Comparison of ENCODE assay signal across 16 cellular contexts in genomic region chr1:14999441-14999840, GRCh38.
DNase-seq lines count a peak whose midpoint lies in the region; ATAC-seq and TF ChIP-seq lines count a peak whose summit lies in the region.
"Had no signal": no experiment of that assay in that cellular context is flagged by ENCODE, and none has a peak within 500 bp of the region (broad histone marks: within the 10 kb centered on the region; RNA-seq: fewer than 3 reads in every experiment).

No MANE protein-coding gene starts in this region.

- TF ChIP-seq CTCF in IMR-90 (conservative IDR thresholded peaks at IDR 0.05; ENCODE audit: low read depth, low read length) (no peak), progenitor cell of endocrine pancreas (IDR thresholded peaks at IDR 0.05; ENCODE audit: unreplicated experiment) (no peak)

- no peaks in the 10 kb centered on the region for H3K36me3 Mint-ChIP-seq in progenitor cell of endocrine pancreas (ENCODE audit: insufficient read depth)
- H3K36me3 Mint-ChIP-seq: CD4-positive, CD25-positive, alpha-beta regulatory T cell; CD8-positive, alpha-beta memory T cell had no signal

- no peak overlapping the region for H3K4me3 Mint-ChIP-seq in progenitor cell of endocrine pancreas (ENCODE audit: low read depth)
- H3K4me3 Mint-ChIP-seq: CD4-positive, CD25-positive, alpha-beta regulatory T cell; CD8-positive, alpha-beta memory T cell; H9 had no signal

- in situ Hi-C loops in IMR-90 (cut with MboI; ENCODE audit: low sequenced_read_pairs): no loop called here

- H2AK5ac ChIP-seq in IMR-90 (ENCODE audit: low read depth, low read length) (0 out of 2 replicates have a peak overlapping the region, but pooled peaks have one; percentile 3), neuronal stem cell (ENCODE audit: low read depth, low read length) (no peak overlapping the region)

- H2BK5ac ChIP-seq in IMR-90 (ENCODE audit: low read depth, low read length, poor library complexity, severe bottlenecking) (no peak overlapping the region), neuronal stem cell (ENCODE audit: low read length) (no peak overlapping the region)

- H3K4me3 ChIP-seq in H7 (ENCODE audit: insufficient read depth, low read depth, low read length): no peak overlapping the region
- H3K4me3 ChIP-seq in IMR-90 (ENCODE audit: insufficient read depth, low read depth, low read length): no peak overlapping the region
- no peak overlapping the region for H3K4me3 ChIP-seq in neuronal stem cell (ENCODE audit: low read length in 2 of 2)

- intact Hi-C loops in IMR-90 (cut with micrococcal nuclease): no loop called here
- intact Hi-C loops in left colon (cut with DNase I, micrococcal nuclease): no loop called here

- H3K9me1 ChIP-seq in IMR-90 (ENCODE audit: insufficient read depth, low read length): peaks cover 32% of the 10 kb centered on the region

- H3K4me1 Mint-ChIP-seq in progenitor cell of endocrine pancreas (ENCODE audit: low read depth): peaks cover 1% of the 10 kb centered on the region
- H3K4me1 Mint-ChIP-seq: CD4-positive, CD25-positive, alpha-beta regulatory T cell; CD8-positive, alpha-beta memory T cell had no signal

- H2AFZ ChIP-seq in IMR-90 (replicated peaks; ENCODE audit: low read length, poor library complexity): no peak overlapping the region
- H2AFZ ChIP-seq in neuronal stem cell (ENCODE audit: low read length): no peak overlapping the region

- no CpG with 5 or more reads among the region's 10 CpGs for WGBS in IMR-90 (ENCODE audit: extremely low coverage in 2 of 2, insufficient read length in 1 of 2), 2 experiments
- WGBS in neuronal stem cell (ENCODE audit: extremely low coverage in 2 of 2, insufficient read length in 2 of 2, insufficient replicate concordance in 1 of 2), 2 donors: no CpG with 5 or more reads among the region's 10 CpGs

- H3K36me3 ChIP-seq in H7 (replicated peaks; ENCODE audit: control insufficient read depth, insufficient read depth, low read length) (no peaks in the 10 kb centered on the region), IMR-90 (ENCODE audit: control insufficient read depth, insufficient read depth, low read length) (peaks cover 2% of the 10 kb centered on the region; the same call in 1 of the 2 replicates), neuronal stem cell (replicated peaks in 1 of 2; ENCODE audit: control insufficient read depth in 2 of 2, insufficient read depth in 2 of 2, low read length in 2 of 2) (peaks cover 0 to 10% of the 10 kb centered on the region in 2 donors)
- H3K36me3 ChIP-seq: BE2C had no signal

- no peak overlapping the region for H3K27ac Mint-ChIP-seq in progenitor cell of endocrine pancreas
- H3K27ac Mint-ChIP-seq: CD4-positive, CD25-positive, alpha-beta regulatory T cell; CD8-positive, alpha-beta memory T cell had no signal

- H2BK15ac ChIP-seq in IMR-90 (ENCODE audit: low read depth, low read length) (no peak overlapping the region), neuronal stem cell (ENCODE audit: low read length) (no peak overlapping the region)

- no peak overlapping the region for H4K91ac ChIP-seq in IMR-90 (ENCODE audit: insufficient read depth, low read depth, low read length)
- no peak overlapping the region for H4K91ac ChIP-seq in neuronal stem cell (ENCODE audit: low read depth, low read length, poor library complexity)

- no peaks in the 10 kb centered on the region for H3K9me3 Mint-ChIP-seq in progenitor cell of endocrine pancreas (ENCODE audit: low read depth)
- H3K9me3 Mint-ChIP-seq: CD4-positive, CD25-positive, alpha-beta regulatory T cell; CD8-positive, alpha-beta memory T cell had no signal

- H4K8ac ChIP-seq in IMR-90 (ENCODE audit: low read depth in 2 of 2, low read length in 2 of 2) (no peak overlapping the region), neuronal stem cell (ENCODE audit: low read depth, low read length) (no peak overlapping the region)

- H3K4me1 ChIP-seq in IMR-90 (ENCODE audit: control insufficient read depth, insufficient read depth, low read length): peaks cover 23% of the 10 kb centered on the region
- peaks cover 16 to 17% of the 10 kb centered on the region in 2 donors for H3K4me1 ChIP-seq in neuronal stem cell (ENCODE audit: control insufficient read depth in 2 of 2, insufficient read depth in 1 of 2, low read depth in 1 of 2, low read length in 2 of 2)
- H3K4me1 ChIP-seq: BE2C had no signal

- no peak for TF ChIP-seq POLR2A in IMR-90 (IDR thresholded peaks at IDR 0.05; ENCODE audit: low read depth, low read length)

- POLR2A ChIA-PET in IMR-90 (lab: Charles Lee; ENCODE audit: unreplicated experiment): no interaction called here

- ATAC-seq in IMR-90 (ENCODE audit: low read depth): no peak
- no peak for ATAC-seq in left colon

- H2AK9ac ChIP-seq in IMR-90 (replicated peaks; ENCODE audit: low read depth, low read length, poor library complexity): no peak overlapping the region

- no peaks in the 10 kb centered on the region for H3K27me3 Mint-ChIP-seq in progenitor cell of endocrine pancreas
- H3K27me3 Mint-ChIP-seq: CD4-positive, CD25-positive, alpha-beta regulatory T cell had no signal

- CTCF ChIA-PET in IMR-90 (lab: Yijun Ruan, JAX): no interaction called here

- no peaks in the 10 kb centered on the region for H3K9me3 ChIP-seq in IMR-90 (ENCODE audit: control insufficient read depth, insufficient read depth, low read length)
- no peaks in the 10 kb centered on the region for H3K9me3 ChIP-seq in neuronal stem cell (replicated peaks in 1 of 2; ENCODE audit: control insufficient read depth in 2 of 2, insufficient read depth in 1 of 2, low read depth in 1 of 2, low read length in 2 of 2)
- H3K9me3 ChIP-seq: BE2C had no signal

- no peak overlapping the region for H3K4me2 ChIP-seq in IMR-90 (ENCODE audit: low read depth, low read length)
- H3K4me2 ChIP-seq in neuronal stem cell (ENCODE audit: insufficient read depth, low read length, poor library complexity, severe bottlenecking): no peak overlapping the region

- no peak overlapping the region for H3K14ac ChIP-seq in IMR-90 (replicated peaks; ENCODE audit: low read depth, low read length)
- no peak overlapping the region for H3K14ac ChIP-seq in neuronal stem cell (ENCODE audit: low read length)

- dilution Hi-C loops in IMR-90 (cut with HindIII; ENCODE audit: low sequenced_read_pairs, unreplicated experiment): no loop called here

- peaks cover 16% of the 10 kb centered on the region for H4K20me1 ChIP-seq in IMR-90 (ENCODE audit: insufficient read depth, low read length)

- no peaks in the 10 kb centered on the region for H3K27me3 ChIP-seq in H7 (ENCODE audit: control insufficient read depth, insufficient read depth, low read length)
- no peaks in the 10 kb centered on the region for H3K27me3 ChIP-seq in IMR-90 (ENCODE audit: control insufficient read depth, insufficient read depth, low read length)
- no peaks in the 10 kb centered on the region for H3K27me3 ChIP-seq in neuronal stem cell (ENCODE audit: control insufficient read depth in 3 of 3, insufficient read depth in 3 of 3, low read depth in 1 of 3, low read length in 3 of 3)
- H3K27me3 ChIP-seq: BE2C had no signal

- H3K4ac ChIP-seq in IMR-90 (ENCODE audit: low read depth, low read length) (no peak overlapping the region), neuronal stem cell (ENCODE audit: low read length) (no peak overlapping the region)

- no peak overlapping the region for H4K5ac ChIP-seq in IMR-90 (ENCODE audit: low read depth, low read length)

- H3K27ac ChIP-seq in IMR-90 (ENCODE audit: insufficient read depth, low read length) (no peak overlapping the region), neuronal stem cell (replicated peaks; ENCODE audit: low read length) (no peak overlapping the region)

- H3K23ac ChIP-seq in IMR-90 (ENCODE audit: low read depth, low read length): no peak overlapping the region
- H3K23ac ChIP-seq in neuronal stem cell (ENCODE audit: low read depth, low read length, poor library complexity): no peak overlapping the region

- H3K18ac ChIP-seq in IMR-90 (ENCODE audit: low read depth, low read length) (no peak overlapping the region), neuronal stem cell (ENCODE audit: low read length) (no peak overlapping the region)

- BruUV-seq in IMR-90 (replicated peaks; lab: Mats Ljungman, UMichigan): no TSS peak

- no peak overlapping the region for H3K56ac ChIP-seq in IMR-90 (ENCODE audit: extremely low read depth, insufficient read depth, low read length)

- H3K79me1 ChIP-seq in IMR-90 (ENCODE audit: low read depth in 1 of 2, low read length in 2 of 2) (peaks cover 31 to 81% of the 10 kb centered on the region in 2 experiments), neuronal stem cell (ENCODE audit: low read depth, low read length) (peaks cover 2% of the 10 kb centered on the region)

- peak; percentile 63 for DNase-seq in H7
- DNase-seq in IMR-90: no peak
- DNase-seq in fibroblast of gingiva (ENCODE audit: low read depth): peak; percentile 32
- no peak for DNase-seq in neuronal stem cell (ENCODE audit: low spot score)
- DNase-seq in DMS114 treated with DMSO at 0.1 percent for 48 hours (lab: John Stamatoyannopoulos, UW; ENCODE audit: unreplicated experiment): no peak
- no peak for DNase-seq in left colon
- DNase-seq in progenitor cell of endocrine pancreas (ENCODE audit: low spot score, unreplicated experiment): no peak
- no peak for DNase-seq in T-helper 1 cell
- DNase-seq: ACHN; BE2C; CD4-positive, CD25-positive, alpha-beta regulatory T cell; CD8-positive, alpha-beta memory T cell; COR-L47; DMS 273 treated with DMSO at 0.1 percent for 48 hours; GOT3; H9 had no signal

- H3K9ac ChIP-seq in IMR-90 (ENCODE audit: low read depth, low read length) (no peak overlapping the region), neuronal stem cell (ENCODE audit: low read depth, low read length, poor library complexity) (peak overlapping the region; percentile 17)

- TF ChIP-seq RAD21 in IMR-90 (IDR thresholded peaks at IDR 0.05; ENCODE audit: low read length): no peak

- H2BK20ac ChIP-seq in IMR-90 (ENCODE audit: low read depth, low read length): no peak overlapping the region

- no peak overlapping the region for H2BK120ac ChIP-seq in IMR-90 (ENCODE audit: low read depth, low read length)
- no peak overlapping the region for H2BK120ac ChIP-seq in neuronal stem cell (ENCODE audit: low read depth, low read length)

- peak overlapping the region; percentile 17 for H2BK12ac ChIP-seq in neuronal stem cell (ENCODE audit: low read length)

TF ChIP-seq in IMR-90, 13 proteins besides CTCF, POLR2A, EP300 and RAD21 (continues in another document):
- TF ChIP-seq ELK1 (IDR thresholded peaks at IDR 0.05; ENCODE audit: borderline replicate concordance, low read depth, low read length): no peak
- no peak for TF ChIP-seq MAZ (IDR thresholded peaks at IDR 0.05; ENCODE audit: borderline replicate concordance, low read depth, low read length)
- no peak for TF ChIP-seq RFX5 (IDR thresholded peaks at IDR 0.05; ENCODE audit: low read depth, low read length)
- no peak for TF ChIP-seq SMC3 (IDR thresholded peaks at IDR 0.05; ENCODE audit: low read depth, low read length)

Comparison
In these comparisons a context has a peak if more than half of its experiments do, and no peak if none do; other contexts are left out.
1. DNase-seq: peak in H7 (single experiment) and fibroblast of gingiva (single experiment); none in IMR-90 (single experiment), neuronal stem cell (single experiment), DMS114 treated with DMSO at 0.1 percent for 48 hours (single experiment), left colon (0 of 2), progenitor cell of endocrine pancreas (single experiment) and T-helper 1 cell (0 of 5).